Comparison of ENCODE assay signal across 9 cellular contexts in genomic region chr3:56855856-56856538, GRCh38. TPM values are rescaled to one million over a fixed set of nuclear protein-coding genes. Genes with fewer than 3 reads are reported as not detected.
DNase-seq lines count a peak whose midpoint lies in the region; ATAC-seq and TF ChIP-seq lines count a peak whose summit lies in the region.
"Had no signal": no experiment of that assay in that cellular context is flagged by ENCODE, and none has a peak within 500 bp of the region (broad histone marks: within the 10 kb centered on the region; RNA-seq: fewer than 3 reads in every experiment).

No MANE protein-coding gene starts in this region.

- DNase-seq in ELF-1 (ENCODE audit: low read depth, low spot score): peak; percentile 61
- peak; percentile 32 for DNase-seq in MM.1S
- DNase-seq in activated naive CD8-positive, alpha-beta T cell treated with anti-CD3 and anti-CD28 coated beads, Interleukin-2, amount 10 ng/mL, durations not matched to agents 7 days and 5 days: peak; percentile 44
- peak; percentile 44 for DNase-seq in iPS-NIHi11 (ENCODE audit: low spot score)
- peak; percentile 56 for DNase-seq in stimulated activated naive CD8-positive, alpha-beta T cell treated with anti-CD3 and anti-CD28 coated beads, Interleukin-15, Interleukin-2, amounts not matched to agents 100 U/mL and 50 U/mL, for 24 hours
- DNase-seq in NCI-H526 treated with DMSO at 0.1 percent for 48 hours (lab: John Stamatoyannopoulos, UW): no peak
- no peak for DNase-seq in AG08396 (ENCODE audit: low spot score)
- DNase-seq in omental fat pad (ENCODE audit: low spot score): no peak

- H3K27ac ChIP-seq in MM.1S (ENCODE audit: low read length): no peak overlapping the region
- H3K27ac ChIP-seq: SJCRH30 had no signal

- no peaks in the 10 kb centered on the region for H3K27me3 Mint-ChIP-seq in activated naive CD8-positive, alpha-beta T cell treated with anti-CD3 and anti-CD28 coated beads, Interleukin-2, amount 10 ng/mL, durations not matched to agents 7 days and 5 days

- no peak overlapping the region for H3K9ac ChIP-seq in MM.1S (ENCODE audit: low read length)

- no peaks in the 10 kb centered on the region for H3K27me3 ChIP-seq in MM.1S (replicated peaks; ENCODE audit: insufficient read depth, low read length)
- H3K27me3 ChIP-seq: SJCRH30 had no signal

- no peak overlapping the region for H3K27ac Mint-ChIP-seq in activated naive CD8-positive, alpha-beta T cell treated with anti-CD3 and anti-CD28 coated beads, Interleukin-2, amount 10 ng/mL, durations not matched to agents 7 days and 5 days

- H3K4me1 ChIP-seq in MM.1S (ENCODE audit: low read length): no peaks in the 10 kb centered on the region

- no peak for ATAC-seq in activated naive CD8-positive, alpha-beta T cell treated with anti-CD3 and anti-CD28 coated beads, Interleukin-2, amount 10 ng/mL, durations not matched to agents 7 days and 5 days (ENCODE audit: low read depth)
- ATAC-seq in stimulated activated naive CD8-positive, alpha-beta T cell treated with anti-CD3 and anti-CD28 coated beads, Interleukin-15, Interleukin-2, amounts not matched to agents 100 U/mL and 50 U/mL, for 24 hours: no peak
- ATAC-seq in omental fat pad (ENCODE audit: low FRiP score): no peak

- H3K4me3 Mint-ChIP-seq in activated naive CD8-positive, alpha-beta T cell treated with anti-CD3 and anti-CD28 coated beads, Interleukin-2, amount 10 ng/mL, durations not matched to agents 7 days and 5 days: no peak overlapping the region

- H3K4me3 ChIP-seq in MM.1S (ENCODE audit: low read length): no peak overlapping the region
- H3K4me3 ChIP-seq: SJCRH30 had no signal

- no peak overlapping the region for H3K4me2 ChIP-seq in MM.1S (ENCODE audit: low read depth, low read length)

- TF ChIP-seq CTCF in MM.1S (IDR thresholded peaks at IDR 0.05; ENCODE audit: low read length) (peak; percentile 74), omental fat pad (IDR thresholded peaks at IDR 0.05) (peak in 1 of 3 donors; percentile 2)

- POLR2A ChIA-PET in activated naive CD8-positive, alpha-beta T cell treated with anti-CD3 and anti-CD28 coated beads, Interleukin-2, amount 10 ng/mL, durations not matched to agents 7 days and 5 days (lab: Charles Lee): interaction anchor here (1.3 kb wide), 1 partner anchor 55 kb away, joined by 4 read pairs; no protein-coding TSS in a partner anchor

- no peaks in the 10 kb centered on the region for H3K36me3 ChIP-seq in MM.1S (replicated peaks; ENCODE audit: insufficient read depth, low read length)
- H3K36me3 ChIP-seq: SJCRH30 had no signal

- no peak overlapping the region for H2AFZ ChIP-seq in MM.1S (ENCODE audit: low read length)

- H3K9me3 Mint-ChIP-seq in activated naive CD8-positive, alpha-beta T cell treated with anti-CD3 and anti-CD28 coated beads, Interleukin-2, amount 10 ng/mL, durations not matched to agents 7 days and 5 days: no peaks in the 10 kb centered on the region

- no peaks in the 10 kb centered on the region for H3K79me2 ChIP-seq in MM.1S (ENCODE audit: low read length)

- H3K9me2 ChIP-seq in MM.1S (replicated peaks; ENCODE audit: insufficient read depth, low read length): no peaks in the 10 kb centered on the region

- H3K9me3 ChIP-seq in MM.1S (replicated peaks; ENCODE audit: insufficient read depth, low read length): no peaks in the 10 kb centered on the region
- H3K9me3 ChIP-seq: SJCRH30 had no signal

- peaks cover 28% of the 10 kb centered on the region for H3K4me1 Mint-ChIP-seq in activated naive CD8-positive, alpha-beta T cell treated with anti-CD3 and anti-CD28 coated beads, Interleukin-2, amount 10 ng/mL, durations not matched to agents 7 days and 5 days

- no peaks in the 10 kb centered on the region for H4K20me1 ChIP-seq in MM.1S (ENCODE audit: insufficient read depth, low read length)

- peaks cover 34% of the 10 kb centered on the region for H3K36me3 Mint-ChIP-seq in activated naive CD8-positive, alpha-beta T cell treated with anti-CD3 and anti-CD28 coated beads, Interleukin-2, amount 10 ng/mL, durations not matched to agents 7 days and 5 days

- no peaks in the 10 kb centered on the region for H3F3A ChIP-seq in MM.1S (ENCODE audit: insufficient read depth, low read length)

RNA-seq across cellular contexts. Expression of gene ARHGEF3, which starts 54.2 kb away (rescaled TPM):
- total RNA-seq in activated naive CD8-positive, alpha-beta T cell treated with anti-CD3 and anti-CD28 coated beads, Interleukin-2, amount 10 ng/mL, durations not matched to agents 7 days and 5 days: 100 to 1,000 TPM; 130 TPM
- total RNA-seq in omental fat pad: 10 to 100 TPM; 16.9 to 26.3 (median 21.9) TPM

Comparison
In these comparisons a context has a peak if more than half of its experiments do, and no peak if none do; other contexts are left out.
1. DNase-seq: peak in ELF-1 (single experiment), MM.1S (single experiment), activated naive CD8-positive, alpha-beta T cell treated with anti-CD3 and anti-CD28 coated beads, Interleukin-2, amount 10 ng/mL, durations not matched to agents 7 days and 5 days (single experiment), iPS-NIHi11 (single experiment) and stimulated activated naive CD8-positive, alpha-beta T cell treated with anti-CD3 and anti-CD28 coated beads, Interleukin-15, Interleukin-2, amounts not matched to agents 100 U/mL and 50 U/mL, for 24 hours (single experiment); none in NCI-H526 treated with DMSO at 0.1 percent for 48 hours (single experiment), AG08396 (single experiment) and omental fat pad (single experiment).
2. RNA of gene ARHGEF3, which starts 54.2 kb away (total RNA-seq): 130 TPM in activated naive CD8-positive, alpha-beta T cell treated with anti-CD3 and anti-CD28 coated beads, Interleukin-2, amount 10 ng/mL, durations not matched to agents 7 days and 5 days; 16.9 to 26.3 TPM in omental fat pad; every median in the first group is over 4 times any median in the second.